19 cellular contexts compared by ENCODE assay signal in genomic region chr9:125639057-125639456, GRCh38.
"Had no signal": no experiment of that assay in that cellular context is flagged by ENCODE, and none has a peak within 500 bp of the region (broad histone marks: within the 10 kb centered on the region; RNA-seq: fewer than 3 reads in every experiment).

No MANE protein-coding gene starts in this region.

- H3K36me3 ChIP-seq: colonic mucosa, neutrophil, spleen, thyroid gland, upper lobe of left lung, vagina had no signal

- H3K27me3 ChIP-seq: colonic mucosa, foreskin keratinocyte, hepatocyte, neutrophil, spleen, thyroid gland, upper lobe of left lung, vagina had no signal

- H3K4me1 ChIP-seq: colonic mucosa had no signal

- H3K4me3 ChIP-seq: colonic mucosa, hepatocyte, mucosa of descending colon, spleen, thyroid gland, upper lobe of left lung, vagina had no signal

- H3K27ac ChIP-seq: colonic mucosa, foreskin keratinocyte, hepatocyte, neutrophil, spleen, thyroid gland, upper lobe of left lung, vagina had no signal

- H3K9me3 ChIP-seq: colonic mucosa, mucosa of descending colon, neutrophil, spleen, thyroid gland, upper lobe of left lung, vagina had no signal

- DNase-seq: colonic mucosa; dermis blood vessel endothelial cell; effector CD4-positive, alpha-beta T cell; endodermal cell; erythroblast; foreskin keratinocyte; mucosa of descending colon; naive thymus-derived CD8-positive, alpha-beta T cell; spleen; stimulated activated CD4-positive, alpha-beta T cell treated with anti-CD3 and anti-CD28 coated beads, Interleukin-15, amount 100 ng/mL, for 24 hours; stimulated activated CD4-positive, alpha-beta T cell treated with anti-CD3 and anti-CD28 coated beads, Interleukin-1b, Interleukin-23, amount 100 ng/mL, for 48 hours; stimulated activated CD4-positive, alpha-beta T cell treated with anti-CD3 and anti-CD28 coated beads, Interleukin-4, amount 100 ng/mL, for 24 hours; stimulated activated naive B cell treated with anti-CD40 and anti-IgM and Interleukin-4, amounts not matched to agents 10 μg/mL and 1 μg/mL and 100 μg/mL, for 72 hours; stimulated activated naive CD8-positive, alpha-beta T cell treated with anti-CD3 and anti-CD28 coated beads, Interleukin-15, amount 100 ng/mL, for 72 hours; thyroid gland; upper lobe of left lung had no signal

- ATAC-seq: foreskin keratinocyte; mucosa of descending colon; naive thymus-derived CD8-positive, alpha-beta T cell; stimulated activated naive B cell treated with anti-CD40 and anti-IgM and Interleukin-4, amounts not matched to agents 10 μg/mL and 1 μg/mL and 100 μg/mL, for 72 hours; stimulated activated naive CD8-positive, alpha-beta T cell treated with anti-CD3 and anti-CD28 coated beads, Interleukin-15, amount 100 ng/mL, for 72 hours had no signal
